Comparison of ENCODE assay signal across 8 cellular contexts in the genomic region with DNA sequence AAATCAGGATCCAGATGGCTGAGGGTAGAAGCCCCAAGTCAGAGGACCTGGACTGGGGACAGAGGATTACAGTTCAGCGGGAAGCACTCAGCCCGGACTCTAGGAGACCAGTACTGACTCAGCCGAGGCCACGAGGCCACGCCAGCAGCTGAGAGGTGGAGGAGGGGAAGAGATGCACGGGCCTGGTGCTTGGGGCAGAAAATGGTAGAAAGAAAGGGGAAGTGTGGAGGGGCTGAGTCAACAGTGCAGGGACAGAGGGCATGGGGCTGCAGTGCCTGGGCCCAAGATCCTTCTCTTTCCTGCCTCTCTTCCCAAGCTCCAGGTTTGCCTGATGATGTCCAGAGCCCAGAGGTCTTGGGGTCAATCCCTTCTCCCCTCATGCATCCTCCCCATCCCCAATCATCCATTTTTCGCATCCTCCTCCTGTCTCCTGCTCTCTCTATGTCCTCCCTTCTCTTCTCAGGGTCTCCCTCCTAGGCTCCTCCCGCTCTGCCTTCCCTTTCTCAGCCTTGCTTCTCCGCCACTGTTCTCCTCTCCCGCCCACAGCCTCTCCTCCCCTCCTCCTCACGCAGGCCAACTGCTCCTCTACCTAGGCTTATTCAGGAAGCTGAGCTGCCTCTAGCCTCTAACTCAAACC. TPM values are rescaled to one million over a fixed set of nuclear protein-coding genes. Genes with fewer than 3 reads are reported as not detected.
DNase-seq lines count a peak whose midpoint lies in the region; ATAC-seq and TF ChIP-seq lines count a peak whose summit lies in the region.

No MANE protein-coding gene starts in this region.

- H3K36me3 ChIP-seq in neutrophil: peaks cover 40% of the 10 kb centered on the region

- CTCF ChIA-PET in activated CD4-positive, alpha-beta memory T cell treated with anti-CD3 and anti-CD28 coated beads for 36 hours (lab: Charles Lee): interaction anchor here (1.2 to 5.8 kb wide), 3 partner anchors 8 to 37 kb away, joined by 3 to 32 read pairs (median 3); partner anchors contain the start of genes ARHGEF2 and KHDC4

- no peaks in the 10 kb centered on the region for H3K9me3 Mint-ChIP-seq in activated CD4-positive, alpha-beta memory T cell treated with anti-CD3 and anti-CD28 coated beads for 36 hours

- intact Hi-C loops in activated CD4-positive, alpha-beta memory T cell treated with anti-CD3 and anti-CD28 coated beads for 36 hours (cut with micrococcal nuclease): loop anchor here (1.0 kb wide), 1 partner anchor 8 kb away; the partner anchor contains the start of gene ARHGEF2

- H3K4me1 ChIP-seq in neutrophil (ENCODE audit: control insufficient read depth in 1 of 2, insufficient read depth in 1 of 2, low read depth in 1 of 2, low read length in 1 of 2): peaks cover 93% of the 10 kb centered on the region in 2 experiments

- H3K27me3 ChIP-seq in neutrophil: no peaks in the 10 kb centered on the region

- POLR2A ChIA-PET in activated CD4-positive, alpha-beta memory T cell treated with anti-CD3 and anti-CD28 coated beads for 36 hours (lab: Charles Lee): interaction anchor here (0.6 to 3.9 kb wide), 4 partner anchors 7 to 54 kb away, joined by 3 to 26 read pairs (median 4); partner anchors contain the start of gene ARHGEF2

- H3K4me3 ChIP-seq in fibroblast of the aortic adventitia (ENCODE audit: low read depth, low read length) (peak overlapping the region; percentile 33), neutrophil (ENCODE audit: low read depth in 1 of 2, low read length in 1 of 2) (peak overlapping the region; percentile 46 to 54)

- peaks cover 58% of the 10 kb centered on the region for H3K36me3 Mint-ChIP-seq in activated CD4-positive, alpha-beta memory T cell treated with anti-CD3 and anti-CD28 coated beads for 36 hours

- H3K4me3 Mint-ChIP-seq in activated CD4-positive, alpha-beta memory T cell treated with anti-CD3 and anti-CD28 coated beads for 36 hours: peak overlapping the region; percentile 11

- DNase-seq in activated CD4-positive, CD25-positive, alpha-beta regulatory T cell (lab: John Stamatoyannopoulos, UW): no peak
- DNase-seq in KBM-7 (peak; percentile 95), fibroblast of the aortic adventitia (ENCODE audit: low read depth) (peak; percentile 88), NCI-H2196 (lab: John Stamatoyannopoulos, UW; ENCODE audit: unreplicated experiment) (no peak), activated gamma-delta T cell treated with Interleukin-2 at 50 U/mL for 16 hours (no peak)
- DNase-seq in activated CD4-positive, alpha-beta memory T cell treated with anti-CD3 and anti-CD28 coated beads for 36 hours: peak; percentile 71

- peak overlapping the region; percentile 97 for H3K27ac ChIP-seq in neutrophil

- in situ Hi-C loops in KBM-7 (cut with MboI; ENCODE audit: low pct_unique_long_range_greater_than_20kb, low sequenced_read_pairs): no loop called here

- no peaks in the 10 kb centered on the region for H3K9me3 ChIP-seq in neutrophil

- no peaks in the 10 kb centered on the region for H3K27me3 Mint-ChIP-seq in activated CD4-positive, alpha-beta memory T cell treated with anti-CD3 and anti-CD28 coated beads for 36 hours

- no peak for TF ChIP-seq CTCF in fibroblast of the aortic adventitia (IDR thresholded peaks at IDR 0.05; ENCODE audit: insufficient read depth, low read length)
- TF ChIP-seq CTCF in neutrophil (IDR thresholded peaks at IDR 0.05): peak; percentile 25

- H3K4me1 Mint-ChIP-seq in activated CD4-positive, alpha-beta memory T cell treated with anti-CD3 and anti-CD28 coated beads for 36 hours (ENCODE audit: low read depth): peaks cover 85% of the 10 kb centered on the region

- peak; percentile 75 to 76 for ATAC-seq in activated CD4-positive, CD25-positive, alpha-beta regulatory T cell treated with anti-CD3 and anti-CD28 coated beads, Interleukin-2, amount 50 U/mL, for 24 hours

- H3K27ac Mint-ChIP-seq in activated CD4-positive, alpha-beta memory T cell treated with anti-CD3 and anti-CD28 coated beads for 36 hours: peak overlapping the region; percentile 88

RNA-seq across cellular contexts. Expression of gene ARHGEF2, which starts 7.7 kb away (rescaled TPM):
- total RNA-seq in activated CD4-positive, alpha-beta memory T cell treated with anti-CD3 and anti-CD28 coated beads for 36 hours: 100 to 1,000 TPM; 165 to 174 TPM
- total RNA-seq in fibroblast of the aortic adventitia (ENCODE audit: low replicate concordance): 116 and 161 TPM in 2 replicates

RNA-seq across cellular contexts. Expression of gene RXFP4, which starts 29.2 kb away (rescaled TPM):
- total RNA-seq in activated CD4-positive, alpha-beta memory T cell treated with anti-CD3 and anti-CD28 coated beads for 36 hours: not detected
- 0.09 TPM in 1 of 2 replicates, not detected in the other for total RNA-seq in fibroblast of the aortic adventitia (ENCODE audit: low replicate concordance)

RNA-seq across cellular contexts. Expression of gene KHDC4, which starts 36.4 kb away (rescaled TPM):
- 10 to 100 TPM; 66.1 to 70.2 TPM for total RNA-seq in activated CD4-positive, alpha-beta memory T cell treated with anti-CD3 and anti-CD28 coated beads for 36 hours
- total RNA-seq in fibroblast of the aortic adventitia (ENCODE audit: low replicate concordance): 11.3 and 31.0 TPM in 2 replicates

RNA-seq across cellular contexts. Expression of gene SSR2, which starts 50.1 kb away (rescaled TPM):
- 100 to 1,000 TPM; 171 to 175 TPM for total RNA-seq in activated CD4-positive, alpha-beta memory T cell treated with anti-CD3 and anti-CD28 coated beads for 36 hours
- total RNA-seq in fibroblast of the aortic adventitia (ENCODE audit: low replicate concordance): 339 and 472 TPM in 2 replicates

RNA-seq across cellular contexts. Expression of gene RIT1, which starts 59.5 kb away (rescaled TPM):
- 10 to 100 TPM; 19.1 to 21.1 TPM for total RNA-seq in activated CD4-positive, alpha-beta memory T cell treated with anti-CD3 and anti-CD28 coated beads for 36 hours
- total RNA-seq in fibroblast of the aortic adventitia (ENCODE audit: low replicate concordance): 33.7 and 35.4 TPM in 2 replicates

Comparison
In these comparisons a context has a peak if more than half of its experiments do, and no peak if none do; other contexts are left out.
1. DNase-seq: peak in KBM-7 (single experiment), activated CD4-positive, alpha-beta memory T cell treated with anti-CD3 and anti-CD28 coated beads for 36 hours (single experiment) and fibroblast of the aortic adventitia (single experiment); none in activated CD4-positive, CD25-positive, alpha-beta regulatory T cell (0 of 4), NCI-H2196 (single experiment) and activated gamma-delta T cell treated with Interleukin-2 at 50 U/mL for 16 hours (single experiment).